In the genomic region with DNA sequence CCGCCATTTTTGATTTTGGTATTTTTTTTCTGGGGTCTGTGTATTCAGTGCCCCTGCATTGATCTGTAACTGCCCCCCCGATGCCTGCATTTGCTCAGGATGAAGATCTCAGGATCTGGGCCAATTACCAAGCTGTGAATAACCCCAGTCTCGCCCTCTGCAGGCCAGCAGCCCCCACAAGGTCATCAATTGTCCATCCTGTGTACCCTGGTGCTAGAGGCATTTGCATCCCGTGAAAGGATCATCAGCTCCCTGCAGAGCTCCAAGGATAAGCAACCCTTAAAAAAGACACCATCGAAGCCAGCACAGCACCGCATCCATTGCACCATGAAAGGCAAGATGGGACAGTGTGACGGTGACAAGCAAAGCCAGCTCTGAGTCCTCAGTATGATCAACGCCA, we compare ENCODE assay signal across 18 cellular contexts.
A peak's percentile ranks its signal among the peaks of the same experiment; 100 is the strongest.
DNase-seq lines count a peak whose midpoint lies in the region; ATAC-seq lines count a peak whose summit lies in the region.
"Had no signal": no experiment of that assay in that cellular context is flagged by ENCODE, and none has a peak within 500 bp of the region (broad histone marks: within the 10 kb centered on the region; RNA-seq: fewer than 3 reads in every experiment).

No MANE protein-coding gene starts in this region.

- H3K4me1 ChIP-seq in iPS-20b (ENCODE audit: insufficient read depth, low read length), result no peaks in the 10 kb centered on the region
- H3K4me1 ChIP-seq: SJCRH30 had no signal

- no peaks in the 10 kb centered on the region; the same call in 1 of the 2 replicates for H3K9me3 ChIP-seq in iPS-20b (ENCODE audit: insufficient read depth, low read depth, low read length)

- DNase-seq in NCI-H748 (lab: John Stamatoyannopoulos, UW; ENCODE audit: unreplicated experiment) (peak; percentile 52), NCI-H748 treated with DMSO at 0.1 percent for 48 hours (lab: John Stamatoyannopoulos, UW) (no peak), NCI-H2171 treated with DMSO at 0.1 percent for 48 hours (lab: John Stamatoyannopoulos, UW) (peak; percentile 43), ureter (ENCODE audit: low spot score) (peak; percentile 7), NCI-H2227 treated with DMSO at 0.1 percent for 48 hours (lab: John Stamatoyannopoulos, UW) (no peak), UCSD-AML1 (lab: John Stamatoyannopoulos, UW; ENCODE audit: unreplicated experiment) (no peak)
- DNase-seq: C1 segment of cervical spinal cord, DMS 273 treated with DMSO at 0.1 percent for 48 hours, HCEC 1CT, NCI-H1694, NCI-H446, NCI-H774, PC-9, SJCRH30 had no signal

- no peaks in the 10 kb centered on the region for H3K36me3 ChIP-seq in iPS-20b (ENCODE audit: insufficient read depth, low read depth, low read length)
- H3K36me3 ChIP-seq: SJCRH30 had no signal

- no peaks in the 10 kb centered on the region for H3K27me3 ChIP-seq in iPS-20b (ENCODE audit: insufficient read depth, low read length)
- H3K27me3 ChIP-seq: SJCRH30 had no signal

- no peak overlapping the region for H3K27ac ChIP-seq in iPS-20b (ENCODE audit: low read length)
- H3K27ac ChIP-seq: HL-60, PC-9, SJCRH30 had no signal

- no peak overlapping the region for H3K9ac ChIP-seq in iPS-20b (ENCODE audit: low read depth, low read length)

- no peak for ATAC-seq in HG03196 (IDR thresholded peaks at IDR 0.05; ENCODE audit: unreplicated experiment)
- ATAC-seq: K562 had no signal

- peak overlapping the region; percentile 7; the same call in 1 of the 2 replicates for H3K4me3 ChIP-seq in iPS-20b (ENCODE audit: low read length)
- H3K4me3 ChIP-seq: K562, PC-9, SJCRH30 had no signal

Comparison
In these comparisons a context has a peak if more than half of its experiments do, and no peak if none do; other contexts are left out.
1. DNase-seq: peak in NCI-H748 (single experiment), NCI-H2171 treated with DMSO at 0.1 percent for 48 hours (single experiment) and ureter (single experiment); none in NCI-H748 treated with DMSO at 0.1 percent for 48 hours (single experiment), NCI-H2227 treated with DMSO at 0.1 percent for 48 hours (single experiment) and UCSD-AML1 (single experiment).